13 cellular contexts compared by ENCODE assay signal in genomic region chr2:233178994-233179847, GRCh38.
DNase-seq lines count a peak whose midpoint lies in the region; ATAC-seq and TF ChIP-seq lines count a peak whose summit lies in the region.
"Had no signal": no experiment of that assay in that cellular context is flagged by ENCODE, and none has a peak within 500 bp of the region (broad histone marks: within the 10 kb centered on the region; RNA-seq: fewer than 3 reads in every experiment).

No MANE protein-coding gene starts in this region.

- ATAC-seq in foreskin keratinocyte (no peak), HG02759 (IDR thresholded peaks at IDR 0.05; ENCODE audit: unreplicated experiment) (no peak)

- no peak overlapping the region for H3K27ac ChIP-seq in foreskin keratinocyte
- H3K27ac ChIP-seq: pancreas, stomach had no signal

- DNase-seq in CD14-positive monocyte (ENCODE audit: low spot score) (peak; percentile 11), MG63 (peak; percentile 48), cerebellum (ENCODE audit: low spot score) (peak; percentile 57), middle frontal gyrus (ENCODE audit: extremely low spot score, low spot score) (peak; percentile 27), SK-N-DZ (ENCODE audit: low spot score) (no peak), foreskin keratinocyte (no peak), RPMI8226 (no peak)
- DNase-seq: effector CD8-positive, alpha-beta T cell; stimulated activated CD4-positive, alpha-beta T cell treated with anti-CD3 and anti-CD28 coated beads, Interleukin-2, amount 100 ng/mL, for 24 hours; stomach had no signal

- H3K36me3 Mint-ChIP-seq in CD14-positive monocyte, result peaks cover 79 to 97% of the 10 kb centered on the region in 2 donors

- peak overlapping the region in 1 of 2 donors; percentile 69 for H3K4me3 Mint-ChIP-seq in CD14-positive monocyte

- no peaks in the 10 kb centered on the region for H3K9me3 Mint-ChIP-seq in CD14-positive monocyte

- peaks cover 35% of the 10 kb centered on the region for H3K4me1 Mint-ChIP-seq in CD14-positive monocyte

- no peaks in the 10 kb centered on the region for H3K9me3 ChIP-seq in MG63
- H3K9me3 ChIP-seq: pancreas, stomach had no signal

- H3K27me3 Mint-ChIP-seq in CD14-positive monocyte (ENCODE audit: low read depth in 3 of 3), result peaks cover 0 to 2% (median under 1%) of the 10 kb centered on the region in 3 donors

- no peak overlapping the region for H3K4me3 ChIP-seq in MG63
- H3K4me3 ChIP-seq: BLaER1 treated with 17β-estradiol and CSF1 and Interleukin-3, amounts not matched to agents 10 nM and 100 nM; pancreas; stomach had no signal

- intact Hi-C loops in CD14-positive monocyte (cut with micrococcal nuclease), result no loop called here

- H3K4me1 ChIP-seq in foreskin keratinocyte, result no peaks in the 10 kb centered on the region
- H3K4me1 ChIP-seq: pancreas had no signal

- no peak for TF ChIP-seq CTCF in CD14-positive monocyte (IDR thresholded peaks at IDR 0.05)
- no peak for TF ChIP-seq CTCF in foreskin keratinocyte (conservative IDR thresholded peaks at IDR 0.05)

- no peaks in the 10 kb centered on the region for H3K36me3 ChIP-seq in MG63
- H3K36me3 ChIP-seq: pancreas had no signal

- peak overlapping the region; percentile 25 to 89 (median 83) for H3K27ac Mint-ChIP-seq in CD14-positive monocyte

- H3K27me3 ChIP-seq in MG63 (no peaks in the 10 kb centered on the region), foreskin keratinocyte (no peaks in the 10 kb centered on the region)
- H3K27me3 ChIP-seq: BLaER1 treated with 17β-estradiol and CSF1 and Interleukin-3, amounts not matched to agents 10 nM and 100 nM; pancreas had no signal

Comparison
In these comparisons a context has a peak if more than half of its experiments do, and no peak if none do; other contexts are left out.
1. DNase-seq: peak in CD14-positive monocyte (single experiment), MG63 (single experiment), cerebellum (single experiment) and middle frontal gyrus (single experiment); none in SK-N-DZ (single experiment), foreskin keratinocyte (0 of 2) and RPMI8226 (single experiment).